10 cellular contexts compared by ENCODE assay signal in genomic region chr4:71456841-71457240, GRCh38.
DNase-seq lines count a peak whose midpoint lies in the region; ATAC-seq and TF ChIP-seq lines count a peak whose summit lies in the region.
"Had no signal": no experiment of that assay in that cellular context is flagged by ENCODE, and none has a peak within 500 bp of the region (broad histone marks: within the 10 kb centered on the region; RNA-seq: fewer than 3 reads in every experiment).

No MANE protein-coding gene starts in this region.

- no peaks in the 10 kb centered on the region for H3K36me3 Mint-ChIP-seq in stimulated activated effector memory CD8-positive, alpha-beta T cell treated with anti-CD3 and anti-CD28 coated beads, Interleukin-12 subunit alpha, Interleukin-12 subunit beta, amount 100 ng/mL, for 72 hours

- in situ Hi-C loops in astrocyte of the spinal cord (cut with HindIII; ENCODE audit: low sequenced_read_pairs), result no loop called here

- H3K4me3 ChIP-seq in astrocyte of the spinal cord (ENCODE audit: low read depth, low read length), result no peak overlapping the region

- H3K4me1 Mint-ChIP-seq in stimulated activated effector memory CD8-positive, alpha-beta T cell treated with anti-CD3 and anti-CD28 coated beads, Interleukin-12 subunit alpha, Interleukin-12 subunit beta, amount 100 ng/mL, for 72 hours, result no peaks in the 10 kb centered on the region

- ATAC-seq in HG02798 (IDR thresholded peaks at IDR 0.05; ENCODE audit: poor library complexity, unreplicated experiment) (peak; percentile 53), HG02642 (IDR thresholded peaks at IDR 0.05; ENCODE audit: poor library complexity, unreplicated experiment) (no peak)
- ATAC-seq in stimulated activated effector memory CD8-positive, alpha-beta T cell treated with anti-CD3 and anti-CD28 coated beads, Interleukin-12 subunit alpha, Interleukin-12 subunit beta, amount 100 ng/mL, for 72 hours, result peak; percentile 73

- H3K4me3 Mint-ChIP-seq in stimulated activated effector memory CD8-positive, alpha-beta T cell treated with anti-CD3 and anti-CD28 coated beads, Interleukin-12 subunit alpha, Interleukin-12 subunit beta, amount 100 ng/mL, for 72 hours, result no peak overlapping the region

- DNase-seq in astrocyte of the spinal cord (ENCODE audit: low read depth, low spot score) (peak; percentile 77), inferior parietal cortex (ENCODE audit: extremely low spot score) (peak; percentile 63), NCI-H1436 (lab: John Stamatoyannopoulos, UW) (no peak), NCI-H128 (lab: John Stamatoyannopoulos, UW; ENCODE audit: unreplicated experiment) (no peak)
- DNase-seq in stimulated activated effector memory CD8-positive, alpha-beta T cell treated with anti-CD3 and anti-CD28 coated beads, Interleukin-12 subunit alpha, Interleukin-12 subunit beta, amount 100 ng/mL, for 72 hours (ENCODE audit: low spot score in 2 of 2), result no peak
- DNase-seq: activated naive CD4-positive, alpha-beta T cell treated with anti-CD3 and anti-CD28 coated beads, Interleukin-2, amount 50 U/mL, for 16 hours; NCI-H2227 treated with DMSO at 0.1 percent for 48 hours; retina had no signal

- no peak for TF ChIP-seq CTCF in astrocyte of the spinal cord (IDR thresholded peaks at IDR 0.05; ENCODE audit: low read depth, low read length)

- H3K27ac Mint-ChIP-seq in stimulated activated effector memory CD8-positive, alpha-beta T cell treated with anti-CD3 and anti-CD28 coated beads, Interleukin-12 subunit alpha, Interleukin-12 subunit beta, amount 100 ng/mL, for 72 hours, result no peak overlapping the region

- H3K9me3 Mint-ChIP-seq in stimulated activated effector memory CD8-positive, alpha-beta T cell treated with anti-CD3 and anti-CD28 coated beads, Interleukin-12 subunit alpha, Interleukin-12 subunit beta, amount 100 ng/mL, for 72 hours, result no peaks in the 10 kb centered on the region

Comparison
In these comparisons a context has a peak if more than half of its experiments do, and no peak if none do; other contexts are left out.
1. DNase-seq: peak in astrocyte of the spinal cord (single experiment) and inferior parietal cortex (single experiment); none in stimulated activated effector memory CD8-positive, alpha-beta T cell treated with anti-CD3 and anti-CD28 coated beads, Interleukin-12 subunit alpha, Interleukin-12 subunit beta, amount 100 ng/mL, for 72 hours (0 of 2), NCI-H1436 (single experiment) and NCI-H128 (single experiment).